ENCODE assay signal across 7 cellular contexts in the genomic region with DNA sequence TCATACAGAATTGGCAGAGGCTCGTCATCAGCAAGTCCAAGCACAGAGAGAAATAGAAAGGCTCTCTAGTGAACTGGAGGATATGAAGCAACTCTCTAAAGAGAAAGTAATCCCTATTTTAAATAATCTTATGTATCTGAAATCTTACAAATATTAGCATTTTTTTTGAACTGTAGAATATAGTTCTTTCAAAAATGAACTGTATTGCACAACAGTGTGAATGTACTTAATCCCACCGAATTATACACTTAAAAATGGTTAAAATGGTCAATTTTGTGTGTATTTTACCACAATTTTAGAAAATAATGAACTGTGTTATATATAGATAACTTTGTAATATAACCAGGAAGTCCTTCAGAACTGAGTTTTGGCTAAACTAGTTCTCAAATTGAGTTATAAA.
"Had no signal": no experiment of that assay in that cellular context is flagged by ENCODE, and none has a peak within 500 bp of the region (broad histone marks: within the 10 kb centered on the region; RNA-seq: fewer than 3 reads in every experiment).

No MANE protein-coding gene starts in this region.

- H3K4me3 ChIP-seq: GM12878 had no signal

- DNase-seq: GDM1, GF-D8 had no signal

- ATAC-seq: GM12878 had no signal

- FAIRE-seq: GM12878, GM12891, GM12892, GM18507, GM19239 had no signal
